In the genomic region with DNA sequence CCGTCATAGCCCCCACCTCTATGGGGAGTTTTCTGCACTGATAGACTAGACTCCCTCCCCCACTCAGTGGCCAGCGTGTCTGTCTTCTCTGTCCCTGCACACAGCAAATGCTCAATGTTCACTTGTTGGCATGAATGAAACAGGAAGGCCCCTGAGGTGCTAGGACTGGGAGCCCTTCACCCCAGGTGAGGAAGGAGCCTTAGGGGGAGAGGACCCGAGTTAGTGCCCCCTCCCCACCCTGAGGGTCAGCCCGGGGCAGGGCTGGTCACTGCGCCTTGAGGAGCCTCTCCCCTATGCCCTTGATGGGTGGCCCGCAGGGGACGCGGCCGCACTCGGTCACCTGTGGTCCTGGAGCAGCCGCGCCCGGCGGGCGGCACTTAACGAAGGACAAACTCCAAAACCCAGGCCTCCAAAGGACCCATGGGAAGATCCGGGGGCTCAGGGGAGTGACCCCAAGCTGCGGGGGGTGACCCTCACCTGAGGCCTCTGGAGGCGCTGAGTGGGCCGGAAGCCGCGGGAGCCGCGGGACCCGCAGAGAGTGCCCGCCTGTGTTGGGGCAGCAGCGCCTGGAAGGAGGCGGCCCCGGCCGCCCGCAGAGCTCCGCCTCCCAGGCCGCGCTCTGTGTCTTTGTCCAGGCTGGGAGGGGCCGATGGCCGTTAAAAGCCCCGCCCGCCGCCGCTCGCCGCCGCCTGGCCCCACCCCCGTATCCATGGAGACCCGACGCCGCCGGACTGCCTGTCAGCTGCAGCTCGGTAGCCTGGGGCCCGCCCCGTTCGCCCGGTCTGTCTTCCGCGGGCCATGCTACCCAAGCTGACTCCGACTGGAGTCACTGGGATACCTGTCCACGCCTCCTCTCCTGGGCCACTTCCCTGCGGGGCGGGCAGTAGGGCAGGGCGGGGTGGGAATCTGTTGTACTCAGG, we compare ENCODE assay signal across 8 cellular contexts. TPM values are rescaled to one million over a fixed set of nuclear protein-coding genes. Genes with fewer than 3 reads are reported as not detected.
DNase-seq lines count a peak whose midpoint lies in the region; ATAC-seq and TF ChIP-seq lines count a peak whose summit lies in the region.

No MANE protein-coding gene starts in this region.

- intact Hi-C loops in left ventricle myocardium superior (cut with micrococcal nuclease) = no loop called here
- intact Hi-C loops in prostate gland (cut with DNase I) = no loop called here
- intact Hi-C loops in upper lobe of right lung (cut with DNase I) = no loop called here

- H3K27me3 Mint-ChIP-seq in T-helper 1 cell treated with Interleukin-12 subunit alpha and Interleukin-12 subunit beta and Interleukin-4 antibody, amounts not matched to agents 30 μg/mL and 1 μg/mL, for 36 hours (ENCODE audit: low read depth) = no peaks in the 10 kb centered on the region

- DNase-seq in GM13977 (ENCODE audit: low spot score) (peak; percentile 97), NCI-H1436 (lab: John Stamatoyannopoulos, UW) (peak; percentile 75), amygdala (lab: John Stamatoyannopoulos, UW) (peak in 55 of 56 donors; percentile 30 to 96 (median 84)), left ventricle myocardium superior (peak; percentile 99), prostate gland (ENCODE audit: low spot score) (peak; percentile 97), upper lobe of right lung (peak; percentile 99)

- no peaks in the 10 kb centered on the region for H3K36me3 Mint-ChIP-seq in T-helper 1 cell treated with Interleukin-12 subunit alpha and Interleukin-12 subunit beta and Interleukin-4 antibody, amounts not matched to agents 30 μg/mL and 1 μg/mL, for 36 hours (ENCODE audit: low read depth)

- H3K4me1 ChIP-seq in prostate gland (replicated peaks) (peaks cover 11% of the 10 kb centered on the region), upper lobe of right lung (peaks cover 26% of the 10 kb centered on the region)

- TF ChIP-seq CTCF in GM13977 (IDR thresholded peaks at IDR 0.05; ENCODE audit: extremely low read depth, insufficient read depth, missing control alignments) = no peak
- peak in 1 of 4 experiments; percentile 8 for TF ChIP-seq CTCF in prostate gland (IDR thresholded peaks at IDR 0.05)
- TF ChIP-seq CTCF in upper lobe of right lung (IDR thresholded peaks at IDR 0.05) = no peak

- H3K4me1 Mint-ChIP-seq in T-helper 1 cell treated with Interleukin-12 subunit alpha and Interleukin-12 subunit beta and Interleukin-4 antibody, amounts not matched to agents 30 μg/mL and 1 μg/mL, for 36 hours (ENCODE audit: low read depth) = peaks cover 15% of the 10 kb centered on the region

- H3K4me3 Mint-ChIP-seq in T-helper 1 cell treated with Interleukin-12 subunit alpha and Interleukin-12 subunit beta and Interleukin-4 antibody, amounts not matched to agents 30 μg/mL and 1 μg/mL, for 36 hours = peak overlapping the region; percentile 50

- H3K27ac Mint-ChIP-seq in T-helper 1 cell treated with Interleukin-12 subunit alpha and Interleukin-12 subunit beta and Interleukin-4 antibody, amounts not matched to agents 30 μg/mL and 1 μg/mL, for 36 hours = no peak overlapping the region

- in situ Hi-C loops in GM13977 (cut with MboI; ENCODE audit: low pct_unique_long_range_greater_than_20kb, low sequenced_read_pairs, unreplicated experiment) = no loop called here

- H3K9me3 ChIP-seq in prostate gland = no peaks in the 10 kb centered on the region
- no peaks in the 10 kb centered on the region for H3K9me3 ChIP-seq in upper lobe of right lung

- H3K36me3 ChIP-seq in prostate gland (no peaks in the 10 kb centered on the region), upper lobe of right lung (no peaks in the 10 kb centered on the region)

- no peaks in the 10 kb centered on the region for H3K9me3 Mint-ChIP-seq in T-helper 1 cell treated with Interleukin-12 subunit alpha and Interleukin-12 subunit beta and Interleukin-4 antibody, amounts not matched to agents 30 μg/mL and 1 μg/mL, for 36 hours

- H3K4me3 ChIP-seq in prostate gland = peak overlapping the region; percentile 40 to 44
- peak overlapping the region; percentile 65 for H3K4me3 ChIP-seq in upper lobe of right lung

- TF ChIP-seq POLR2A in prostate gland (IDR thresholded peaks at IDR 0.05) = peak; percentile 71

- H3K27ac ChIP-seq in prostate gland (peak overlapping the region; percentile 61 to 64), upper lobe of right lung (peak overlapping the region; percentile 42)

- 1% methylated on average over 52 of the region's 60 CpGs for WGBS in prostate gland

- no peaks in the 10 kb centered on the region for H3K27me3 ChIP-seq in prostate gland (replicated peaks; ENCODE audit: insufficient read depth)
- H3K27me3 ChIP-seq in upper lobe of right lung = no peaks in the 10 kb centered on the region

- ATAC-seq in HG02763 (IDR thresholded peaks at IDR 0.05; ENCODE audit: unreplicated experiment) (peak; percentile 82), left ventricle myocardium superior (peak; percentile 90), upper lobe of right lung (peak; percentile 94)

RNA-seq across cellular contexts. Expression of a gene that starts 15.4 kb away (rescaled TPM):
- total RNA-seq in left ventricle myocardium superior (1.6 TPM), prostate gland (10 to 100 TPM in 1 of 2 donors, 1 to 10 TPM in 1; 7.6 to 13.2 TPM), upper lobe of right lung (5.3 TPM)

RNA-seq across cellular contexts. Expression of a gene that starts 24.2 kb away (rescaled TPM):
- 78.1 TPM for total RNA-seq in left ventricle myocardium superior
- total RNA-seq in prostate gland = 100 to 1,000 TPM in 1 of 2 donors, 10 to 100 TPM in 1; 69.9 to 102 TPM
- total RNA-seq in upper lobe of right lung = 79.4 TPM

RNA-seq across cellular contexts. Expression of a gene that starts 58.6 kb away (rescaled TPM):
- 0.35 TPM for total RNA-seq in left ventricle myocardium superior
- 10 to 100 TPM in 1 of 2 donors, 1 to 10 TPM in 1; 8.9 to 10.1 TPM for total RNA-seq in prostate gland
- total RNA-seq in upper lobe of right lung = 1.4 TPM

Comparison
In these comparisons a context has a peak if more than half of its experiments do, and no peak if none do; other contexts are left out.
1. Peak in every context shown above with its lines: DNase-seq, ATAC-seq, H3K4me3 ChIP-seq and H3K27ac ChIP-seq.